In genomic region chr5:53006920-53007890, GRCh38 we compare ENCODE assay signal across 1 cellular context.
TF ChIP-seq lines count a peak whose summit lies in the region.

No MANE protein-coding gene starts in this region.

TF ChIP-seq in A549, 52 proteins besides CTCF, POLR2A, EP300 and RAD21 (continued from another document):
- TF ChIP-seq USF2 (IDR thresholded peaks at IDR 0.05) (no peak), E2F6 (IDR thresholded peaks at IDR 0.05; ENCODE audit: borderline replicate concordance, low read depth) (no peak)
TF ChIP-seq in A549: peak in this region for 0.
